Comparison of ENCODE assay signal across 7 cellular contexts in the genomic region with DNA sequence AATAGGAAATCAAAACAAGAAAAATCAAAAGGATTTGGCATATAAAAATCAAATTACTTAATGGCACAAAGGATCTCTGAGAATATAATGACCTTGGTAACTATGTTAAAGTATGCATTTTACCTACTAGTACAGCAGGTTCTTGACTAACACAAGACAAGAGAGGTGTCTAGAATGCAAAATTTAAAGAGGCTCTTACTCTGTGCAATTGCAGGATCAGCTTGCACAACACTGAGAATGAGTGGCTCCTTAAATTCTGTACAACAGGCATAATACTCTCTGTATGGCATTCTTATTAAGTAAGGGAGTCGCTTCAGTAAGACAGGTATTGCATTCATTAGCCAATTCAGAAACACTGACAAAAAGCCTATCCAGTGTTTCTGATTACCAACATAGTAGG.
"Had no signal": no experiment of that assay in that cellular context is flagged by ENCODE, and none has a peak within 500 bp of the region (broad histone marks: within the 10 kb centered on the region; RNA-seq: fewer than 3 reads in every experiment).

No MANE protein-coding gene starts in this region.

- H3K4me3 ChIP-seq: GM23338, K562 had no signal

- H2AFZ ChIP-seq: GM23338 had no signal

- FAIRE-seq: H54, K562 had no signal

- DNase-seq: H9, HCEC 1CT, IMR-90, KG1 had no signal

- H3K4me2 ChIP-seq: GM23338 had no signal

- ATAC-seq: GM23338, K562 had no signal
